Comparison of ENCODE assay signal across 1 cellular context in the genomic region with DNA sequence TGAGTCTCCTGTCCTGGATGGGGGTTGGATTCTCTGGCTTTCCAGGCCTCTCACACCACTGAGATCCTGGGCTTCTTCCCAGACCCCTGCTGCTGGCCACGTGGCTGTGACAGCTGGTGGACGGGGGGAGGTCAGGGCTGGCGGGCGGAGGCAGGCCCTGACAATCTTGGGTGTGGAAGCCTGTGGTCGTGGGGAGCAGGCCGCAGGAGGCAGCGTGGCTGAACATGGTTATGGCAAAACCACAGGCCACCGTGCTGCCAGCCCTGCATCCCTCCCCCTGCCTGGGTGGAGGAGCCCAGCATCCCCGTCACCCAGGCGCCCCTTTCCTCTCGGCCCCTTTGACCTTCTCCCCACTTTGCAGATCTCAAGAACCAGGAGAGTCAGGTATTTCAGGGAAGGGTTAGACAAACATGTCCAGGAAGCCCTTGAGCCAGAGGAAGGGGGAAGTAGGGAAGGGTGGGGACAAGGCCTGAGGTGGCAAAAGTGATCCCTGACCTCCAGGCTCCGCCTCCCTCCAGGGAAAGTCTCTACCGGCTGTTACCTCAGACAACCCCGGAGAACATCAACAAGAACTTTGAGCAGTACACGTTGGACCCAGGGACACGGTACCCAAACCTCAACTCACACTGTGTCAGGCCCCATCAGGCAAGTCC.
A peak's percentile ranks its signal among the peaks of the same experiment; 100 is the strongest.
TF ChIP-seq lines count a peak whose summit lies in the region.

No MANE protein-coding gene starts in this region.

TF ChIP-seq in endothelial cell of umbilical vein, 7 proteins besides CTCF, POLR2A, EP300 and RAD21:
- TF ChIP-seq EZH2 (IDR thresholded peaks at IDR 0.05; ENCODE audit: borderline replicate concordance, low read depth, low read length, severe bottlenecking) (no peak), POLR2AphosphoS5 (IDR thresholded peaks at IDR 0.05; ENCODE audit: insufficient read depth, low read depth, low read length) (peak; percentile 16)
